In the genomic region with DNA sequence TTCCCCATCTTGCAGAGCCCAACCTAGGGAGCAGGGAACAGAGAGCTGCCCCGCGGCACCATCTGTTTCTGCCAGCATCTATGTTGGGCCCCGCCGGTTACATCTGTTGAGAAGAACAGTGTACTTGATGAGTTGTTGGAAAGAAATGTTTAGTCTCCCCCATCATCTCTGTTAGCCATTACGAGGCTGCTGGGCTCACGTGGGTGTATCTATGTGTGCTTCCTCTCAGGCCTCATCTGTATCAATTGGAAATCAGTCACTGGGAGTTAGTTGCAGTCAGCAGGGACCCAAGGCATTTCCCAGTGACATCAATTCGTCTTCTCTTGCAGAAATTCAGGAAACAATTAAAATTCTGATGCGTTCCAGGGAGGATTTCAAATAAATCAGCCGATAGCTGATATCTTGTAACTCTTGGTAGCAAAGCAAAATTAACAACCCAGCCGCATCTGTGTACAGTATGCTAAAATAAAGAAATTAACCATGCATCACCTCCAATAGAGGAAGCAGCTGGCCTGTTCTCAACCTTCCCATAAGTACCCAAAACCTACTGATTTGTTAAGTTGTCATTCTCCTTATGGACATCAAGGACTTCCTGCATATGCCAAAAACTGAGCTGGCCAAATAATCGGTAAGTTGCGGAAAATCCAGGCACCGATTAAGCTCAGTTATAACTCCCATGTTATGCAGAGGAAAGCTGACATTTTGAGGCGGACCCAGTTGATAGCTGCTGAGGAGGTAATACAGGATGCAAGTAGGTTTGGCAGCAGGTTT, we compare ENCODE assay signal across 24 cellular contexts.
DNase-seq lines count a peak whose midpoint lies in the region; ATAC-seq and TF ChIP-seq lines count a peak whose summit lies in the region.
"Had no signal": no experiment of that assay in that cellular context is flagged by ENCODE, and none has a peak within 500 bp of the region (broad histone marks: within the 10 kb centered on the region; RNA-seq: fewer than 3 reads in every experiment).

No MANE protein-coding gene starts in this region.

- no peaks in the 10 kb centered on the region for H3K27me3 ChIP-seq in endodermal cell (ENCODE audit: control insufficient read depth, insufficient read depth, low read length, poor library complexity, severe bottlenecking)
- H3K27me3 ChIP-seq: esophagus muscularis mucosa, transverse colon had no signal

- H3K36me3 Mint-ChIP-seq in endodermal cell (ENCODE audit: low read depth): peaks cover 2% of the 10 kb centered on the region
- H3K36me3 Mint-ChIP-seq: activated naive CD4-positive, alpha-beta T cell treated with anti-CD3 and anti-CD28 coated beads, Interleukin-2, amount 50 U/mL, for 72 hours had no signal

- ATAC-seq in GM21447 (IDR thresholded peaks at IDR 0.05; ENCODE audit: unreplicated experiment): no peak
- ATAC-seq in GM21529 (IDR thresholded peaks at IDR 0.05; ENCODE audit: unreplicated experiment): no peak
- ATAC-seq: activated naive CD4-positive, alpha-beta T cell treated with anti-CD3 and anti-CD28 coated beads, Interleukin-2, amount 50 U/mL, for 72 hours; left lobe of liver; Right ventricle myocardium inferior; stimulated activated naive CD8-positive, alpha-beta T cell treated with anti-CD3 and anti-CD28 coated beads, Interleukin-15, Interleukin-2, amounts not matched to agents 100 U/mL and 50 U/mL, for 24 hours had no signal

- H3K4me3 ChIP-seq in endodermal cell (ENCODE audit: low read length) (no peak overlapping the region), skeletal muscle cell (ENCODE audit: low read depth, low read length) (no peak overlapping the region)
- H3K4me3 ChIP-seq: esophagus muscularis mucosa, skin epidermis, transverse colon had no signal

- 95 to 97% methylated on average over 10 to 14 of the region's 14 CpGs for WGBS in endodermal cell (ENCODE audit: insufficient coverage in 1 of 2, insufficient read length in 1 of 2), 2 experiments

- peaks cover 6% of the 10 kb centered on the region for H3K4me1 Mint-ChIP-seq in endodermal cell

- H3K27me3 Mint-ChIP-seq in endodermal cell (ENCODE audit: insufficient read depth): no peaks in the 10 kb centered on the region
- H3K27me3 Mint-ChIP-seq: progenitor cell of endocrine pancreas had no signal

- DNase-seq in DMS 273 treated with DMSO at 0.1 percent for 48 hours (lab: John Stamatoyannopoulos, UW) (peak; percentile 98), NCI-H2171 treated with DMSO at 0.1 percent for 48 hours (lab: John Stamatoyannopoulos, UW) (peak; percentile 93), endodermal cell (no peak), skeletal muscle cell (ENCODE audit: low read depth) (peak; percentile 12), NCI-H2081 (lab: John Stamatoyannopoulos, UW) (no peak)
- DNase-seq in stimulated activated CD4-positive, alpha-beta T cell treated with anti-CD3 and anti-CD28 coated beads, Interleukin-12 subunit alpha, Interleukin-12 subunit beta, amount 100 ng/mL, for 4 hours: no peak
- DNase-seq: activated CD4-positive, alpha-beta T cell treated with anti-CD3 and anti-CD28 coated beads for 4 hours; AML-193; cerebellar nuclear complex; COR-L47; effector CD8-positive, alpha-beta T cell; midbrain; NCI-H187; stimulated activated CD4-positive, alpha-beta T cell treated with anti-CD3 and anti-CD28 coated beads, Interleukin-4, amount 100 ng/mL, for 1 hour; stimulated activated naive CD8-positive, alpha-beta T cell treated with anti-CD3 and anti-CD28 coated beads, Interleukin-15, Interleukin-2, amounts not matched to agents 100 U/mL and 50 U/mL, for 24 hours; transverse colon had no signal

- no peaks in the 10 kb centered on the region for H3K9me3 Mint-ChIP-seq in endodermal cell

- no peaks in the 10 kb centered on the region for H3K9me3 ChIP-seq in endodermal cell (ENCODE audit: control insufficient read depth, low read length)
- H3K9me3 ChIP-seq: esophagus muscularis mucosa, transverse colon had no signal

- peak overlapping the region; percentile 49 for H3K27ac Mint-ChIP-seq in endodermal cell
- H3K27ac Mint-ChIP-seq: activated naive CD4-positive, alpha-beta T cell treated with anti-CD3 and anti-CD28 coated beads, Interleukin-2, amount 50 U/mL, for 72 hours; progenitor cell of endocrine pancreas had no signal

- H3K4me1 ChIP-seq in endodermal cell (ENCODE audit: control insufficient read depth, insufficient read depth, low read length): no peaks in the 10 kb centered on the region
- H3K4me1 ChIP-seq: transverse colon had no signal

- no peak overlapping the region for H3K4me3 Mint-ChIP-seq in endodermal cell

- no peaks in the 10 kb centered on the region for H3K36me3 ChIP-seq in endodermal cell (ENCODE audit: control insufficient read depth, insufficient read depth, low read length)
- H3K36me3 ChIP-seq: esophagus muscularis mucosa, transverse colon had no signal

- TF ChIP-seq CTCF in endodermal cell (conservative IDR thresholded peaks at IDR 0.05): no peak

- H3K27ac ChIP-seq in endodermal cell (ENCODE audit: low read depth, low read length): no peak overlapping the region
- H3K27ac ChIP-seq: esophagus muscularis mucosa, skin epidermis, transverse colon had no signal

- no peak overlapping the region for H3K9ac ChIP-seq in endodermal cell (ENCODE audit: extremely low read depth, low read length, poor library complexity, severe bottlenecking)

Comparison
In these comparisons a context has a peak if more than half of its experiments do, and no peak if none do; other contexts are left out.
1. DNase-seq: peak in DMS 273 treated with DMSO at 0.1 percent for 48 hours (single experiment), NCI-H2171 treated with DMSO at 0.1 percent for 48 hours (single experiment) and skeletal muscle cell (single experiment); none in endodermal cell (single experiment), stimulated activated CD4-positive, alpha-beta T cell treated with anti-CD3 and anti-CD28 coated beads, Interleukin-12 subunit alpha, Interleukin-12 subunit beta, amount 100 ng/mL, for 4 hours (single experiment) and NCI-H2081 (0 of 2).